In genomic region chr6:156544046-156544445, GRCh38 we compare ENCODE assay signal across 2 cellular contexts.
TF ChIP-seq lines count a peak whose summit lies in the region.

No MANE protein-coding gene starts in this region.

TF ChIP-seq in HepG2, 621 proteins besides CTCF, POLR2A, EP300 and RAD21:
- TF ChIP-seq CEBPB (IDR thresholded peaks at IDR 0.05; ENCODE audit: borderline replicate concordance, low read depth, low read length) (peak; percentile 77), TERF1 (CRISPR knock-in tag; IDR thresholded peaks at IDR 0.05) (no peak), RXRB (CRISPR knock-in tag; IDR thresholded peaks at IDR 0.05; ENCODE audit: borderline replicate concordance) (no peak), BRD4 (CRISPR knock-in tag; IDR thresholded peaks at IDR 0.05) (no peak)

TF ChIP-seq in K562, 482 proteins besides CTCF, POLR2A, EP300 and RAD21:
- no peak for TF ChIP-seq NCOA6 (IDR thresholded peaks at IDR 0.05)
- TF ChIP-seq CEBPG (CRISPR knock-in tag; IDR thresholded peaks at IDR 0.05) = no peak
- TF ChIP-seq CEBPG (tag; conservative IDR thresholded peaks at IDR 0.05 in 1 of 2, IDR thresholded peaks at IDR 0.05 in 1 of 2) = peak; percentile 28 to 86; a peak in 3 of 4 replicates
- TF ChIP-seq CEBPB (tag; IDR thresholded peaks at IDR 0.05) = peak; percentile 75
TF ChIP-seq in K562: peak in this region for 2.
